ENCODE assay signal across 18 cellular contexts in the genomic region with DNA sequence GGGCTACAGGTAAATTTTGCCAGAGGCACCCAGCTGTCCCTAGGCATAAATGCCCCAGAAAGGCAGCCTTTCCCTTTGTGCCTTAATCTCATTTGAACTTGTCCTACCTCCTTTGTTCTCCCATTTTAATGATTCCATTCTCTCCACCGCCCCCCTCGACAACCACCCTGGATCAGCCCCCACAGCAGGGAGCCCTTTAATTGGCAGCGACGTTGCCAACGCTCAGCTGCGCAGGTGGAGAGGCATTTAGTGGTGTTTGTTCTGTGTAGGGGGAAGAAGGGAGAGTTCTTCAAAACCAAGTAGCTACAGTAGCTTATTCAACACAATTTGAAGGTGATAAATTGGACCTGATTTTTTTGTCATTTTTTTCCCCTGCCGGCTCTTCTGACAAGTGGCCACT.
A peak's percentile ranks its signal among the peaks of the same experiment; 100 is the strongest.
DNase-seq lines count a peak whose midpoint lies in the region; ATAC-seq lines count a peak whose summit lies in the region.
"Had no signal": no experiment of that assay in that cellular context is flagged by ENCODE, and none has a peak within 500 bp of the region (broad histone marks: within the 10 kb centered on the region; RNA-seq: fewer than 3 reads in every experiment).

No MANE protein-coding gene starts in this region.

- intact Hi-C loops in head of caudate nucleus (cut with DNase I) = no loop called here

- DNase-seq in NCI-H1092 (lab: John Stamatoyannopoulos, UW) (peak; percentile 79), NCI-H187 treated with DMSO at 0.1 percent for 48 hours (lab: John Stamatoyannopoulos, UW) (peak; percentile 71), NCI-H345 (lab: John Stamatoyannopoulos, UW) (peak; percentile 95), head of caudate nucleus (peak in 41 of 42 donors; percentile 13 to 86 (median 53)), SIG-M5 treated with dmso at 0.1 percent for 504 hours (lab: John Stamatoyannopoulos, UW; ENCODE audit: unreplicated experiment) (no peak), A172 (ENCODE audit: low spot score) (no peak)
- DNase-seq: activated CD4-positive, alpha-beta T cell treated with anti-CD3 and anti-CD28 coated beads, Interleukin-2, amount 10 ng/mL, durations not matched to agents 7 days and 5 days; mammary epithelial cell; NCI-H1694; NK-92 treated with Interleukin-12 subunit alpha and Interleukin-12 subunit beta, amount 100 ng/mL, for 24 hours; Peyer's patch; small intestine; stimulated activated CD4-positive, alpha-beta T cell treated with anti-CD3 and anti-CD28 coated beads, Interleukin-2, amount 100 ng/mL, for 24 hours had no signal

- ATAC-seq in GM21515 (IDR thresholded peaks at IDR 0.05; ENCODE audit: unreplicated experiment) (no peak), HG03175 (IDR thresholded peaks at IDR 0.05; ENCODE audit: unreplicated experiment) (no peak)
- ATAC-seq: GM12878; HepG2; stimulated activated memory B cell treated with anti-CD40 and anti-IgM and Interleukin-4, amounts not matched to agents 10 μg/mL and 1 μg/mL and 100 μg/mL, for 72 hours had no signal

Comparison
In these comparisons a context has a peak if more than half of its experiments do, and no peak if none do; other contexts are left out.
1. DNase-seq: peak in NCI-H1092 (single experiment), NCI-H187 treated with DMSO at 0.1 percent for 48 hours (single experiment), NCI-H345 (single experiment) and head of caudate nucleus (41 of 42); none in SIG-M5 treated with dmso at 0.1 percent for 504 hours (single experiment) and A172 (single experiment).